9 cellular contexts compared by ENCODE assay signal in genomic region chr2:237628482-237629187, GRCh38. TPM values are rescaled to one million over a fixed set of nuclear protein-coding genes. Genes with fewer than 3 reads are reported as not detected.
DNase-seq lines count a peak whose midpoint lies in the region; ATAC-seq and TF ChIP-seq lines count a peak whose summit lies in the region.
"Had no signal": no experiment of that assay in that cellular context is flagged by ENCODE, and none has a peak within 500 bp of the region (broad histone marks: within the 10 kb centered on the region; RNA-seq: fewer than 3 reads in every experiment).

No MANE protein-coding gene starts in this region.

- no peaks in the 10 kb centered on the region for H3K9me3 ChIP-seq in adipocyte (ENCODE audit: control insufficient read depth, low read length)

- ATAC-seq in stimulated activated naive CD8-positive, alpha-beta T cell treated with anti-CD3 and anti-CD28 coated beads, Interleukin-15, amount 100 ng/mL, for 72 hours = no peak

- H3K4me1 ChIP-seq in adipocyte (ENCODE audit: control insufficient read depth, insufficient read depth, low read length) = peaks cover 12% of the 10 kb centered on the region

- DNase-seq in T-helper 2 cell treated with Interferon-gamma antibody and Interleukin-4, amounts not matched to agents 5 μg/mL and 100 μg/mL, for 36 hours (ENCODE audit: low spot score) = no peak
- DNase-seq in T-helper 2 cell (no peak), adipocyte (ENCODE audit: low read depth) (no peak), kidney epithelial cell (ENCODE audit: low read depth) (no peak), AML-193 (lab: John Stamatoyannopoulos, UW) (no peak), superior temporal gyrus (ENCODE audit: extremely low spot score) (no peak), ecto neural progenitor cell (ENCODE audit: low spot score) (no peak)
- DNase-seq in stimulated activated naive CD8-positive, alpha-beta T cell treated with anti-CD3 and anti-CD28 coated beads, Interleukin-15, amount 100 ng/mL, for 72 hours = no peak
- DNase-seq: COR-L47 had no signal

- no peaks in the 10 kb centered on the region for H3K9me3 Mint-ChIP-seq in T-helper 2 cell treated with Interferon-gamma antibody and Interleukin-4, amounts not matched to agents 5 μg/mL and 100 μg/mL, for 36 hours
- H3K9me3 Mint-ChIP-seq in stimulated activated naive CD8-positive, alpha-beta T cell treated with anti-CD3 and anti-CD28 coated beads, Interleukin-15, amount 100 ng/mL, for 72 hours = no peaks in the 10 kb centered on the region

- H3K4me3 Mint-ChIP-seq in T-helper 2 cell treated with Interferon-gamma antibody and Interleukin-4, amounts not matched to agents 5 μg/mL and 100 μg/mL, for 36 hours = peak overlapping the region; percentile 69
- H3K4me3 Mint-ChIP-seq in stimulated activated naive CD8-positive, alpha-beta T cell treated with anti-CD3 and anti-CD28 coated beads, Interleukin-15, amount 100 ng/mL, for 72 hours = peak overlapping the region; percentile 80 to 83

- peak overlapping the region; percentile 83 for H3K4me3 ChIP-seq in adipocyte (ENCODE audit: low read length)
- peak overlapping the region; percentile 65 for H3K4me3 ChIP-seq in kidney epithelial cell (ENCODE audit: low read depth, low read length)

- H3K36me3 Mint-ChIP-seq in T-helper 2 cell treated with Interferon-gamma antibody and Interleukin-4, amounts not matched to agents 5 μg/mL and 100 μg/mL, for 36 hours (ENCODE audit: low read depth) = no peaks in the 10 kb centered on the region

- no peaks in the 10 kb centered on the region for H3K27me3 ChIP-seq in adipocyte (replicated peaks; ENCODE audit: control insufficient read depth, insufficient read depth, low read length)
- H3K27me3 ChIP-seq in kidney epithelial cell (ENCODE audit: control insufficient read depth, insufficient read depth, low read length) = peaks cover 3% of the 10 kb centered on the region

- H3K27me3 Mint-ChIP-seq in T-helper 2 cell treated with Interferon-gamma antibody and Interleukin-4, amounts not matched to agents 5 μg/mL and 100 μg/mL, for 36 hours (ENCODE audit: low read depth) = peaks cover 56% of the 10 kb centered on the region
- peaks cover 37% of the 10 kb centered on the region for H3K27me3 Mint-ChIP-seq in stimulated activated naive CD8-positive, alpha-beta T cell treated with anti-CD3 and anti-CD28 coated beads, Interleukin-15, amount 100 ng/mL, for 72 hours

- peak overlapping the region; percentile 77 for H3K9ac ChIP-seq in adipocyte (ENCODE audit: low read length)

- H3K4me1 Mint-ChIP-seq in T-helper 2 cell treated with Interferon-gamma antibody and Interleukin-4, amounts not matched to agents 5 μg/mL and 100 μg/mL, for 36 hours (ENCODE audit: low read depth) = peaks cover 6% of the 10 kb centered on the region
- H3K4me1 Mint-ChIP-seq in stimulated activated naive CD8-positive, alpha-beta T cell treated with anti-CD3 and anti-CD28 coated beads, Interleukin-15, amount 100 ng/mL, for 72 hours = peaks cover 34% of the 10 kb centered on the region

- no peak for TF ChIP-seq CTCF in kidney epithelial cell (IDR thresholded peaks at IDR 0.05; ENCODE audit: insufficient read depth, low read length, poor library complexity, severe bottlenecking)

- H3K27ac Mint-ChIP-seq in T-helper 2 cell treated with Interferon-gamma antibody and Interleukin-4, amounts not matched to agents 5 μg/mL and 100 μg/mL, for 36 hours = no peak overlapping the region
- no peak overlapping the region for H3K27ac Mint-ChIP-seq in stimulated activated naive CD8-positive, alpha-beta T cell treated with anti-CD3 and anti-CD28 coated beads, Interleukin-15, amount 100 ng/mL, for 72 hours

- peaks cover 10% of the 10 kb centered on the region for H3K36me3 ChIP-seq in adipocyte (ENCODE audit: control insufficient read depth, insufficient read depth, low read length, severe bottlenecking)
- no peaks in the 10 kb centered on the region for H3K36me3 ChIP-seq in kidney epithelial cell (ENCODE audit: control insufficient read depth, insufficient read depth, low read length)

RNA-seq across cellular contexts. Expression of gene LRRFIP1, which starts 1.2 kb away (rescaled TPM):
- total RNA-seq in kidney epithelial cell = 89.0 and 97.5 TPM in 2 replicates

RNA-seq across cellular contexts. Expression of gene RAB17, which starts 38.1 kb away (rescaled TPM):
- total RNA-seq in kidney epithelial cell = 10.7 and 12.1 TPM in 2 replicates
